ENCODE assay signal across 9 cellular contexts in genomic region chr9:86097510-86098224, GRCh38. TPM values are rescaled to one million over a fixed set of nuclear protein-coding genes. Genes with fewer than 3 reads are reported as not detected.
DNase-seq lines count a peak whose midpoint lies in the region; TF ChIP-seq lines count a peak whose summit lies in the region.
"Had no signal": no experiment of that assay in that cellular context is flagged by ENCODE, and none has a peak within 500 bp of the region (broad histone marks: within the 10 kb centered on the region; RNA-seq: fewer than 3 reads in every experiment).

No MANE protein-coding gene starts in this region.

- H3K9ac ChIP-seq in KMS-11, result peak overlapping the region; percentile 67; the same call in 1 of the 2 replicates
- H3K9ac ChIP-seq in adipocyte (ENCODE audit: low read length), result peak overlapping the region; percentile 69
- no peak overlapping the region for H3K9ac ChIP-seq in mesendoderm (ENCODE audit: low read length)

- H3K4ac ChIP-seq in mesendoderm (ENCODE audit: low read depth, low read length), result no peak overlapping the region

- no peak overlapping the region for H3K56ac ChIP-seq in mesendoderm (ENCODE audit: low read length)

- peaks cover 7% of the 10 kb centered on the region for H3K79me1 ChIP-seq in mesendoderm (ENCODE audit: low read length)

- no peak for TF ChIP-seq CTCF in AG04450 (IDR thresholded peaks at IDR 0.05; ENCODE audit: low read depth, low read length)
- no peak for TF ChIP-seq CTCF in KMS-11 (conservative IDR thresholded peaks at IDR 0.05; ENCODE audit: low read depth, low read length)
- TF ChIP-seq CTCF in esophagus muscularis mucosa (IDR thresholded peaks at IDR 0.05), result no peak

- H2AFZ ChIP-seq in KMS-11 (ENCODE audit: low read depth), result no peak overlapping the region

- H3K27me3 ChIP-seq in AG04450 (ENCODE audit: control insufficient read depth, insufficient read depth, low read length) (peaks cover 1% of the 10 kb centered on the region), KMS-11 (ENCODE audit: insufficient read depth, low read depth) (no peaks in the 10 kb centered on the region), adipocyte (replicated peaks; ENCODE audit: control insufficient read depth, insufficient read depth, low read length) (no peaks in the 10 kb centered on the region), mesendoderm (ENCODE audit: insufficient read depth, low read length, poor library complexity) (no peaks in the 10 kb centered on the region), esophagus muscularis mucosa (no peaks in the 10 kb centered on the region)

- WGBS in mesendoderm (ENCODE audit: extremely low coverage, insufficient coverage, low lambda C conversion rate), result no CpG with 5 or more reads among the region's 10 CpGs
- WGBS in esophagus muscularis mucosa, result 92% methylated on average over 10 of the region's 10 CpGs

- H3K4me3 ChIP-seq in AG04450 (ENCODE audit: low read depth, low read length), result peak overlapping the region; percentile 79
- H3K4me3 ChIP-seq in KMS-11 (IDR thresholded peaks at IDR 0.05; ENCODE audit: insufficient read depth, low read depth, low read length), result no peak overlapping the region
- no peak overlapping the region for H3K4me3 ChIP-seq in adipocyte (ENCODE audit: low read length)
- H3K4me3 ChIP-seq in mesendoderm (ENCODE audit: low read length), result no peak overlapping the region
- H3K4me3 ChIP-seq in esophagus muscularis mucosa, result no peak overlapping the region

- POLR2A ChIA-PET in AG04450 (lab: Yijun Ruan, JAX), result no interaction called here

- TF ChIP-seq EP300 in esophagus muscularis mucosa (IDR thresholded peaks at IDR 0.05), result no peak

- no peak overlapping the region for H2BK15ac ChIP-seq in mesendoderm (replicated peaks; ENCODE audit: low read depth)

- H4K20me1 ChIP-seq in KMS-11 (ENCODE audit: insufficient read depth), result no peaks in the 10 kb centered on the region; the same call in 1 of the 2 replicates

- TF ChIP-seq POLR2A in esophagus muscularis mucosa (IDR thresholded peaks at IDR 0.05; ENCODE audit: low read depth), result no peak

- CTCF ChIA-PET in AG04450 (lab: Charles Lee), result interaction anchor here (1.9 kb wide), 1 partner anchor 105 kb away, joined by 5 read pairs; no protein-coding TSS in a partner anchor

- H4K8ac ChIP-seq in mesendoderm (ENCODE audit: low read depth, low read length), result no peak overlapping the region

- H3K27ac ChIP-seq in AG04450 (ENCODE audit: low read depth, low read length), result no peak overlapping the region
- H3K27ac ChIP-seq in KMS-11, result peak overlapping the region; percentile 71; the same call in 1 of the 2 replicates
- no peak overlapping the region for H3K27ac ChIP-seq in mesendoderm (ENCODE audit: low read depth, low read length)
- H3K27ac ChIP-seq in esophagus muscularis mucosa (replicated peaks in 1 of 4), result no peak overlapping the region

- no peak overlapping the region for H4K5ac ChIP-seq in mesendoderm (ENCODE audit: low read length)

- peak overlapping the region; percentile 72 for H3K4me2 ChIP-seq in KMS-11
- H3K4me2 ChIP-seq in mesendoderm (ENCODE audit: low read length), result peak overlapping the region; percentile 46

- no peak overlapping the region for H2AK5ac ChIP-seq in mesendoderm (ENCODE audit: low read length)

- H3K18ac ChIP-seq in mesendoderm (ENCODE audit: low read length), result no peak overlapping the region

- H3K9me3 ChIP-seq in AG04450 (ENCODE audit: control insufficient read depth, insufficient read depth, low read length) (no peaks in the 10 kb centered on the region), adipocyte (ENCODE audit: control insufficient read depth, low read length) (no peaks in the 10 kb centered on the region), esophagus muscularis mucosa (no peaks in the 10 kb centered on the region)

- H3K36me3 ChIP-seq in KMS-11 (ENCODE audit: insufficient read depth) (no peaks in the 10 kb centered on the region), adipocyte (ENCODE audit: control insufficient read depth, insufficient read depth, low read length, severe bottlenecking) (no peaks in the 10 kb centered on the region), mesendoderm (ENCODE audit: control insufficient read depth, insufficient read depth, low read length) (no peaks in the 10 kb centered on the region), esophagus muscularis mucosa (no peaks in the 10 kb centered on the region)

- H3K4me1 ChIP-seq in KMS-11 (ENCODE audit: low read depth, poor library complexity, severe bottlenecking), result peaks cover 48% of the 10 kb centered on the region
- H3K4me1 ChIP-seq in adipocyte (ENCODE audit: control insufficient read depth, insufficient read depth, low read length), result peaks cover 11% of the 10 kb centered on the region
- peaks cover 4% of the 10 kb centered on the region for H3K4me1 ChIP-seq in mesendoderm (ENCODE audit: control insufficient read depth, low read depth, low read length)
- H3K4me1 ChIP-seq in esophagus muscularis mucosa, result peaks cover 7 to 19% (median 15%) of the 10 kb centered on the region in 4 donors

- intact Hi-C loops in esophagus muscularis mucosa (cut with DNase I), result no loop called here

- H2BK120ac ChIP-seq in mesendoderm (ENCODE audit: low read depth, low read length), result no peak overlapping the region

- H3K79me2 ChIP-seq in KMS-11 (ENCODE audit: insufficient read depth, low read depth) (peaks cover 56% of the 10 kb centered on the region), mesendoderm (ENCODE audit: control insufficient read depth, insufficient read depth, low read length) (peaks cover 6% of the 10 kb centered on the region)

- DNase-seq in AG04450 (ENCODE audit: low read depth, low spot score) (no peak), adipocyte (ENCODE audit: low read depth) (no peak), mesendoderm (peak; percentile 13), esophagus muscularis mucosa (ENCODE audit: extremely low spot score) (no peak), COLO829 (ENCODE audit: low spot score) (no peak)
- no peak for DNase-seq in central memory CD4-positive, alpha-beta T cell
- DNase-seq in stimulated activated CD4-positive, alpha-beta T cell treated with anti-CD3 and anti-CD28 coated beads, Interleukin-12 subunit alpha, Interleukin-12 subunit beta, amount 100 ng/mL, for 4 hours, result no peak
- DNase-seq: NCI-H2171 had no signal

- H3K23ac ChIP-seq in mesendoderm (ENCODE audit: low read length), result no peak overlapping the region

- no peak overlapping the region for H2BK5ac ChIP-seq in mesendoderm (ENCODE audit: low read length)

RNA-seq across cellular contexts. Expression of gene GOLM1, which starts 1.7 kb away (rescaled TPM):
- 64.3 and 75.0 TPM in 2 replicates for polyA plus RNA-seq in AG04450 (2011; rRNA removed)
- 60.0 and 65.6 TPM in 2 replicates for polyA minus RNA-seq in AG04450 (2011; rRNA and poly(A)+ RNA removed)
- polyA plus RNA-seq in mesendoderm (2013, experiment 1 of 2), result 48.5 TPM
- 50.3 TPM for polyA plus RNA-seq in mesendoderm (2013, experiment 2 of 2)
- 1 to 10 TPM; 2.9 to 8.6 (median 7.6) TPM for total RNA-seq in esophagus muscularis mucosa
